Comparison of ENCODE assay signal across 9 cellular contexts in genomic region chr3:75668791-75669740, GRCh38. TPM values are rescaled to one million over a fixed set of nuclear protein-coding genes. Genes with fewer than 3 reads are reported as not detected.
A peak's percentile ranks its signal among the peaks of the same experiment; 100 is the strongest.
DNase-seq lines count a peak whose midpoint lies in the region; ATAC-seq, FAIRE-seq and TF ChIP-seq lines count a peak whose summit lies in the region.
"Not testable (repeated sequence)": the region's sequence is repeated elsewhere in the genome, so short reads cannot be mapped to it uniquely, and the experiment has no call there.
"Had no signal": no experiment of that assay in that cellular context is flagged by ENCODE, and none has a peak within 500 bp of the region (broad histone marks: within the 10 kb centered on the region; RNA-seq: fewer than 3 reads in every experiment).

No MANE protein-coding gene starts in this region.

- H3K9me3 Mint-ChIP-seq in natural killer cell treated with Interleukin-12 subunit alpha and Interleukin-12 subunit beta and Interleukin-15 and Interleukin-18, amount 100 ng/mL, for 72 hours, result peaks cover 17% of the 10 kb centered on the region

- H3K9ac ChIP-seq in NT2/D1 (ENCODE audit: insufficient read length, low read depth), result peak overlapping the region; percentile 61

- H3K4me3 ChIP-seq in ACC112 (ENCODE audit: low read depth, low read length) (peak overlapping the region; percentile 81), NT2/D1 (ENCODE audit: insufficient read length, low read depth) (peak overlapping the region; percentile 42), bronchial epithelial cell (ENCODE audit: low read depth, low read length) (peak overlapping the region; percentile 41), left ventricle myocardium inferior (peak overlapping the region; percentile 57)

- TF ChIP-seq CTCF in bronchial epithelial cell (IDR thresholded peaks at IDR 0.05; ENCODE audit: insufficient read depth, low read length, severe bottlenecking); left ventricle myocardium inferior (IDR thresholded peaks at IDR 0.05; ENCODE audit: borderline replicate concordance): not testable (repeated sequence)

- H3K4me1 ChIP-seq in ACC112 (ENCODE audit: control insufficient read depth, insufficient read depth, low read length, unreplicated experiment); NT2/D1 (ENCODE audit: insufficient read depth, insufficient read length): not testable (repeated sequence)
- H3K4me1 ChIP-seq in left ventricle myocardium inferior, result peaks cover 37% of the 10 kb centered on the region

- peaks cover 30% of the 10 kb centered on the region for H3K36me3 Mint-ChIP-seq in natural killer cell treated with Interleukin-12 subunit alpha and Interleukin-12 subunit beta and Interleukin-15 and Interleukin-18, amount 100 ng/mL, for 72 hours

- H3K27ac Mint-ChIP-seq in natural killer cell treated with Interleukin-12 subunit alpha and Interleukin-12 subunit beta and Interleukin-15 and Interleukin-18, amount 100 ng/mL, for 72 hours, result not testable (repeated sequence)

- intact Hi-C loops in left ventricle myocardium inferior (cut with micrococcal nuclease), result not testable (repeated sequence)

- H3K27me3 ChIP-seq in ACC112 (ENCODE audit: insufficient read depth, low read length) (peaks cover 21% of the 10 kb centered on the region; the same call in 1 of the 2 replicates), NT2/D1 (ENCODE audit: insufficient read depth, insufficient read length) (peaks cover 88% of the 10 kb centered on the region), left ventricle myocardium inferior (ENCODE audit: low read depth) (peaks cover 100% of the 10 kb centered on the region)
- not testable (repeated sequence) for H3K27me3 ChIP-seq in bronchial epithelial cell (ENCODE audit: control insufficient read depth, insufficient read depth, low read length)

- H3K79me2 ChIP-seq in ACC112 (ENCODE audit: control insufficient read depth, insufficient read depth, low read length, unreplicated experiment), result peaks cover 10% of the 10 kb centered on the region

- H3K4me1 Mint-ChIP-seq in natural killer cell treated with Interleukin-12 subunit alpha and Interleukin-12 subunit beta and Interleukin-15 and Interleukin-18, amount 100 ng/mL, for 72 hours (ENCODE audit: low read depth in 2 of 2), result peaks cover 0 to 13% of the 10 kb centered on the region in 2 donors

- peak overlapping the region; percentile 47; the same call in 1 of the 2 replicates for H3K27ac ChIP-seq in ACC112 (ENCODE audit: low read depth, low read length)
- not testable (repeated sequence) for H3K27ac ChIP-seq in left ventricle myocardium inferior (replicated peaks)

- not testable (repeated sequence) for H3K4me3 Mint-ChIP-seq in natural killer cell treated with Interleukin-12 subunit alpha and Interleukin-12 subunit beta and Interleukin-15 and Interleukin-18, amount 100 ng/mL, for 72 hours

- FAIRE-seq in bronchial epithelial cell (lab: Jason Lieb, UNC), result peak; percentile 100

- peak; percentile 45 for ATAC-seq in GM21619 (IDR thresholded peaks at IDR 0.05; ENCODE audit: unreplicated experiment)
- ATAC-seq in natural killer cell treated with Interleukin-12 subunit alpha and Interleukin-12 subunit beta and Interleukin-15 and Interleukin-18, amount 100 ng/mL, for 72 hours, result peak; percentile 79 to 85

- not testable (repeated sequence) for H3K36me3 ChIP-seq in ACC112 (ENCODE audit: insufficient read depth, low read length); NT2/D1 (ENCODE audit: insufficient read depth, insufficient read length, low read length); bronchial epithelial cell (ENCODE audit: control insufficient read depth, insufficient read depth, low read length); left ventricle myocardium inferior

- H3K27me3 Mint-ChIP-seq in natural killer cell treated with Interleukin-12 subunit alpha and Interleukin-12 subunit beta and Interleukin-15 and Interleukin-18, amount 100 ng/mL, for 72 hours, result peaks cover 34 to 54% of the 10 kb centered on the region in 2 donors

- DNase-seq in NT2/D1 (ENCODE audit: low read depth, low spot score); bronchial epithelial cell (ENCODE audit: low read depth): not testable (repeated sequence)
- peak; percentile 63 for DNase-seq in activated CD8-positive, alpha-beta memory T cell treated with anti-CD3 and anti-CD28 coated beads, Interleukin-2, amount 50 U/mL, for 4 hours
- peak; percentile 78 for DNase-seq in left ventricle myocardium inferior
- peak; percentile 86 for DNase-seq in natural killer cell treated with Interleukin-12 subunit alpha and Interleukin-12 subunit beta and Interleukin-15 and Interleukin-18, amount 100 ng/mL, for 72 hours (ENCODE audit: low spot score)
- DNase-seq in stimulated activated CD4-positive, alpha-beta T cell treated with anti-CD3 and anti-CD28 coated beads, Interleukin-4, amount 100 ng/mL, for 24 hours, result peak; percentile 57

- not testable (repeated sequence) for H3K9me3 ChIP-seq in NT2/D1 (ENCODE audit: insufficient read depth, low read length); left ventricle myocardium inferior (replicated peaks)

- not testable (repeated sequence) for H2AFZ ChIP-seq in ACC112 (ENCODE audit: low read length, unreplicated experiment)

RNA-seq across cellular contexts. Expression of gene FRG2C, which starts 4.9 kb away (rescaled TPM):
- total RNA-seq in bronchial epithelial cell, result not detected in 2 replicates
- not detected for total RNA-seq in left ventricle myocardium inferior
- not detected for total RNA-seq in natural killer cell treated with Interleukin-12 subunit alpha and Interleukin-12 subunit beta and Interleukin-15 and Interleukin-18, amount 100 ng/mL, for 72 hours
- total RNA-seq: myocyte had no signal
